17 cellular contexts compared by ENCODE assay signal in genomic region chr10:121579656-121580055, GRCh38. TPM values are rescaled to one million over a fixed set of nuclear protein-coding genes. Genes with fewer than 3 reads are reported as not detected.
DNase-seq lines count a peak whose midpoint lies in the region; ATAC-seq, FAIRE-seq and TF ChIP-seq lines count a peak whose summit lies in the region.
"Had no signal": no experiment of that assay in that cellular context is flagged by ENCODE, and none has a peak within 500 bp of the region (broad histone marks: within the 10 kb centered on the region; RNA-seq: fewer than 3 reads in every experiment).

No MANE protein-coding gene starts in this region.

- H3K27me3 Mint-ChIP-seq in astrocyte (ENCODE audit: low read depth, unreplicated experiment) (no peaks in the 10 kb centered on the region), progenitor cell of endocrine pancreas (no peaks in the 10 kb centered on the region), immature natural killer cell (ENCODE audit: low read depth in 3 of 3) (peaks cover 0 to 2% (median 1%) of the 10 kb centered on the region in 3 donors)
- H3K27me3 Mint-ChIP-seq: activated CD4-positive, alpha-beta T cell treated with anti-CD3 and anti-CD28 coated beads, Interleukin-2, amount 10 ng/mL, durations not matched to agents 7 days and 5 days had no signal

- POLR2A ChIA-PET in HCT116 (lab: Charles Lee) = interaction anchor here (1.2 kb wide), 1 partner anchor 25 kb away, joined by 4 read pairs; no protein-coding TSS in a partner anchor

- H4K20me1 ChIP-seq in HCT116 (ENCODE audit: insufficient read depth) (no peaks in the 10 kb centered on the region), astrocyte (ENCODE audit: insufficient read depth, low read length) (no peaks in the 10 kb centered on the region)

- H3K36me3 ChIP-seq in HCT116 (ENCODE audit: control insufficient read depth in 1 of 2, insufficient read depth in 2 of 2, low read length in 2 of 2) (no peaks in the 10 kb centered on the region), astrocyte (ENCODE audit: insufficient read depth, low read length) (no peaks in the 10 kb centered on the region), iPS-18a (ENCODE audit: control insufficient read depth, low read depth, low read length) (peaks cover 5% of the 10 kb centered on the region)
- H3K36me3 ChIP-seq: neutrophil, thoracic aorta had no signal

- H3K4me2 ChIP-seq in HCT116 (ENCODE audit: low read length) (peak overlapping the region; percentile 50), astrocyte (ENCODE audit: low read length) (no peak overlapping the region)

- H3K9me3 Mint-ChIP-seq in astrocyte (ENCODE audit: unreplicated experiment) (no peaks in the 10 kb centered on the region), progenitor cell of endocrine pancreas (ENCODE audit: low read depth) (no peaks in the 10 kb centered on the region), immature natural killer cell (no peaks in the 10 kb centered on the region)
- H3K9me3 Mint-ChIP-seq: activated CD4-positive, alpha-beta T cell treated with anti-CD3 and anti-CD28 coated beads, Interleukin-2, amount 10 ng/mL, durations not matched to agents 7 days and 5 days had no signal

- H3K27ac Mint-ChIP-seq in astrocyte (ENCODE audit: unreplicated experiment) = peak overlapping the region; percentile 20
- peak overlapping the region; percentile 76 for H3K27ac Mint-ChIP-seq in progenitor cell of endocrine pancreas
- no peak overlapping the region for H3K27ac Mint-ChIP-seq in immature natural killer cell
- H3K27ac Mint-ChIP-seq: activated CD4-positive, alpha-beta T cell treated with anti-CD3 and anti-CD28 coated beads, Interleukin-2, amount 10 ng/mL, durations not matched to agents 7 days and 5 days had no signal

- no peak for FAIRE-seq in astrocyte (lab: Jason Lieb, UNC)
- FAIRE-seq: D721Med had no signal

- TF ChIP-seq CTCF in HCT116 (IDR thresholded peaks at IDR 0.05 in 2 of 3, conservative IDR thresholded peaks at IDR 0.05 in 1 of 3; ENCODE audit: borderline replicate concordance in 1 of 3, insufficient read depth in 1 of 3, low read depth in 2 of 3, low read length in 2 of 3) (no peak), astrocyte (IDR thresholded peaks at IDR 0.05; ENCODE audit: insufficient read depth, low read depth, low read length) (no peak), progenitor cell of endocrine pancreas (IDR thresholded peaks at IDR 0.05; ENCODE audit: unreplicated experiment) (no peak), omental fat pad (IDR thresholded peaks at IDR 0.05) (no peak)

- no peak for TF ChIP-seq RAD21 in HCT116 (IDR thresholded peaks at IDR 0.05; ENCODE audit: low read depth)

- H3K4me1 ChIP-seq in HCT116 (ENCODE audit: control insufficient read depth in 1 of 2, insufficient read depth in 2 of 2, low read length in 2 of 2) (peaks cover 5 to 20% of the 10 kb centered on the region in 2 experiments), astrocyte (ENCODE audit: insufficient read depth, low read length) (no peaks in the 10 kb centered on the region), iPS-18a (ENCODE audit: control insufficient read depth, low read depth, low read length) (peaks cover 61% of the 10 kb centered on the region)

- ATAC-seq in HCT116 = peak; percentile 88
- no peak for ATAC-seq in omental fat pad (ENCODE audit: low FRiP score)
- ATAC-seq: left ventricle myocardium superior had no signal

- peaks cover 33% of the 10 kb centered on the region for H3K4me1 Mint-ChIP-seq in astrocyte (ENCODE audit: low read depth, unreplicated experiment)
- peaks cover 51% of the 10 kb centered on the region for H3K4me1 Mint-ChIP-seq in progenitor cell of endocrine pancreas (ENCODE audit: low read depth)
- no peaks in the 10 kb centered on the region for H3K4me1 Mint-ChIP-seq in immature natural killer cell
- H3K4me1 Mint-ChIP-seq: activated CD4-positive, alpha-beta T cell treated with anti-CD3 and anti-CD28 coated beads, Interleukin-2, amount 10 ng/mL, durations not matched to agents 7 days and 5 days had no signal

- no peaks in the 10 kb centered on the region for H3K9me2 ChIP-seq in HCT116 (ENCODE audit: insufficient read depth)

- no peaks in the 10 kb centered on the region for H3K27me3 ChIP-seq in HCT116 (ENCODE audit: insufficient read depth, low read length)
- H3K27me3 ChIP-seq in astrocyte (ENCODE audit: insufficient read depth, low read length) = no peaks in the 10 kb centered on the region
- no peaks in the 10 kb centered on the region for H3K27me3 ChIP-seq in iPS-18a (ENCODE audit: control insufficient read depth, insufficient read depth, low read length)
- H3K27me3 ChIP-seq: neutrophil had no signal

- no peaks in the 10 kb centered on the region for H3K9me3 ChIP-seq in HCT116 (ENCODE audit: control insufficient read depth in 1 of 2, insufficient read depth in 1 of 2, low read depth in 1 of 2, low read length in 2 of 2)
- H3K9me3 ChIP-seq in astrocyte (ENCODE audit: insufficient read depth, low read depth, low read length) = no peaks in the 10 kb centered on the region
- no peaks in the 10 kb centered on the region for H3K9me3 ChIP-seq in iPS-18a (ENCODE audit: control insufficient read depth, low read depth, low read length)
- H3K9me3 ChIP-seq: HAP-1, neutrophil, thoracic aorta had no signal

- H3K9ac ChIP-seq in HCT116 (ENCODE audit: low read length) (no peak overlapping the region), astrocyte (ENCODE audit: low read length) (no peak overlapping the region), iPS-18a (ENCODE audit: low read length) (no peak overlapping the region)

- intact Hi-C loops in HCT116 (cut with micrococcal nuclease) = no loop called here

- no peak overlapping the region for H3K4me3 Mint-ChIP-seq in astrocyte (ENCODE audit: unreplicated experiment)
- no peak overlapping the region for H3K4me3 Mint-ChIP-seq in progenitor cell of endocrine pancreas (ENCODE audit: low read depth)
- H3K4me3 Mint-ChIP-seq in immature natural killer cell = no peak overlapping the region
- H3K4me3 Mint-ChIP-seq: activated CD4-positive, alpha-beta T cell treated with anti-CD3 and anti-CD28 coated beads, Interleukin-2, amount 10 ng/mL, durations not matched to agents 7 days and 5 days had no signal

- H3K4me3 ChIP-seq in HCT116 (replicated peaks in 1 of 2; ENCODE audit: low read depth in 1 of 2, low read length in 2 of 2) (no peak overlapping the region), astrocyte (ENCODE audit: insufficient read depth, low read depth, low read length) (no peak overlapping the region), iPS-18a (ENCODE audit: low read length) (peak overlapping the region; percentile 42)
- H3K4me3 ChIP-seq: HAP-1, thoracic aorta had no signal

- H3K27ac ChIP-seq in HCT116 (ENCODE audit: low read depth, low read length) = peak overlapping the region; percentile 32; the same call in 1 of the 2 replicates
- H3K27ac ChIP-seq in astrocyte (ENCODE audit: low read depth, low read length) = no peak overlapping the region
- no peak overlapping the region for H3K27ac ChIP-seq in iPS-18a (ENCODE audit: low read length)
- H3K27ac ChIP-seq: neutrophil, thoracic aorta had no signal

- no TSS peak for BruUV-seq in HCT116 (replicated peaks; lab: Mats Ljungman, UMichigan)

- CTCF ChIA-PET in HCT116 (lab: Charles Lee) = no interaction called here

- no peak for TF ChIP-seq POLR2A in HCT116 (IDR thresholded peaks at IDR 0.05; ENCODE audit: borderline replicate concordance, extremely low read depth, insufficient read depth, insufficient read length)

- RAD21 ChIA-PET in HCT116 (lab: Charles Lee; ENCODE audit: low non-redundant PET in 1 of 2, low total read pairs in 2 of 2, uncharacterized antibody in 2 of 2, unreplicated experiment in 2 of 2) = no interaction called here

- DNase-seq in HCT116 (ENCODE audit: low read depth, low spot score) = no peak
- DNase-seq in astrocyte (ENCODE audit: low read depth) = no peak
- DNase-seq in progenitor cell of endocrine pancreas (ENCODE audit: low spot score, unreplicated experiment) = no peak
- DNase-seq in omental fat pad (ENCODE audit: low spot score) = no peak
- DNase-seq in COR-L47 (lab: John Stamatoyannopoulos, UW) = no peak
- DNase-seq in SKM-1 (lab: John Stamatoyannopoulos, UW; ENCODE audit: unreplicated experiment) = no peak
- no peak for DNase-seq in immature natural killer cell
- DNase-seq: activated CD4-positive, alpha-beta T cell treated with anti-CD3 and anti-CD28 coated beads, Interleukin-2, amount 10 ng/mL, durations not matched to agents 7 days and 5 days; activated T-cell treated with anti-CD3 and anti-CD28 coated beads, Interleukin-2, amount 50 U/mL, for 48 hours; foreskin melanocyte; left ventricle myocardium superior; NCI-H1930 had no signal

- H3K36me3 Mint-ChIP-seq in astrocyte (ENCODE audit: low read depth, unreplicated experiment) (peaks cover 2% of the 10 kb centered on the region), progenitor cell of endocrine pancreas (ENCODE audit: insufficient read depth) (peaks cover 20% of the 10 kb centered on the region), immature natural killer cell (no peaks in the 10 kb centered on the region)

- H3K79me2 ChIP-seq in HCT116 (ENCODE audit: insufficient read depth, low read length) (no peaks in the 10 kb centered on the region), astrocyte (ENCODE audit: insufficient read depth, low read length) (no peaks in the 10 kb centered on the region)

- H2AFZ ChIP-seq in HCT116 (ENCODE audit: low read depth, low read length, poor library complexity, severe bottlenecking) = no peak overlapping the region
- H2AFZ ChIP-seq in astrocyte (ENCODE audit: low read depth, low read length) = no peak overlapping the region

TF ChIP-seq in HCT116, 20 proteins besides CTCF, POLR2A, EP300 and RAD21:
- TF ChIP-seq ZFX (IDR thresholded peaks at IDR 0.05) (no peak), MAX (IDR thresholded peaks at IDR 0.05) (no peak), ZNF274 (IDR thresholded peaks at IDR 0.05; ENCODE audit: low read depth, low read length) (no peak), POLR2AphosphoS5 (IDR thresholded peaks at IDR 0.05; ENCODE audit: low read depth, low read length) (no peak), TCF7L2 (IDR thresholded peaks at IDR 0.05; ENCODE audit: borderline replicate concordance, extremely low read depth, insufficient read depth, insufficient read length) (no peak)

RNA-seq across cellular contexts. Expression of gene FGFR2, which starts 18.6 kb away (rescaled TPM):
- total RNA-seq in HCT116 (2021; ENCODE audit: unreplicated experiment) = 19.7 TPM
- 8.5 and 10.0 TPM in 2 replicates for polyA plus RNA-seq in HCT116 (2012)
- 10.6 and 11.8 TPM in 2 replicates for total RNA-seq in astrocyte
- total RNA-seq in progenitor cell of endocrine pancreas = 146 and 149 TPM in 2 replicates
- 1 to 10 TPM; 2.0 to 8.4 (median 2.4) TPM for total RNA-seq in omental fat pad
- polyA plus RNA-seq in immature natural killer cell = not detected
- total RNA-seq: activated CD4-positive, alpha-beta T cell treated with anti-CD3 and anti-CD28 coated beads, Interleukin-2, amount 10 ng/mL, durations not matched to agents 7 days and 5 days had no signal

Comparison
In these comparisons a context has a peak if more than half of its experiments do, and no peak if none do; other contexts are left out.
1. H3K27ac Mint-ChIP-seq: peak in astrocyte (single experiment) and progenitor cell of endocrine pancreas (single experiment); none in immature natural killer cell (0 of 6).